24 cellular contexts compared by ENCODE assay signal in genomic region chr11:61618991-61619390, GRCh38. TPM values are rescaled to one million over a fixed set of nuclear protein-coding genes. Genes with fewer than 3 reads are reported as not detected.
"Had no signal": no experiment of that assay in that cellular context is flagged by ENCODE, and none has a peak within 500 bp of the region (broad histone marks: within the 10 kb centered on the region; RNA-seq: fewer than 3 reads in every experiment).

No MANE protein-coding gene starts in this region.

- H2AFZ ChIP-seq: parathyroid adenoma had no signal

- ATAC-seq: activated T-cell treated with anti-CD3 and anti-CD28 coated beads, Interleukin-2, amount 50 U/mL, for 4 hours; heart right ventricle; left ventricle myocardium superior; mucosa of descending colon; right lobe of liver; stimulated activated naive CD8-positive, alpha-beta T cell treated with anti-CD3 and anti-CD28 coated beads, Interleukin-15, amount 100 ng/mL, for 72 hours; T-cell had no signal

- H3K36me3 Mint-ChIP-seq: immature natural killer cell, naive B cell, T-cell, type B pancreatic cell had no signal

- DNase-seq: activated CD4-positive, alpha-beta T cell treated with anti-CD3 and anti-CD28 coated beads, Interleukin-2, amount 10 ng/mL, durations not matched to agents 7 days and 5 days; activated CD8-positive, alpha-beta memory T cell treated with anti-CD3 and anti-CD28 coated beads, Interleukin-2, amount 50 U/mL, for 4 hours; activated naive CD4-positive, alpha-beta T cell treated with anti-CD3 and anti-CD28 coated beads for 36 hours; activated T-cell treated with anti-CD3 and anti-CD28 coated beads, Interleukin-2, amount 50 U/mL, for 4 hours; cortex of kidney; effector CD8-positive, alpha-beta T cell; esophagus squamous epithelium; heart right ventricle; immature natural killer cell; kidney glomerular epithelial cell; left ventricle myocardium superior; mucosa of descending colon; naive B cell; right lobe of liver; stimulated activated CD4-positive, alpha-beta T cell treated with anti-CD3 and anti-CD28 coated beads, Interleukin-4, amount 100 ng/mL, for 1 hour; stimulated activated naive CD8-positive, alpha-beta T cell treated with anti-CD3 and anti-CD28 coated beads, Interleukin-15, amount 100 ng/mL, for 72 hours; T-cell; T-helper 9 cell had no signal

- H3K36me3 ChIP-seq: breast epithelium, esophagus squamous epithelium, heart right ventricle, neutrophil, right lobe of liver, suprapubic skin had no signal

- H3K79me2 ChIP-seq: parathyroid adenoma had no signal

- H3K4me2 ChIP-seq: smooth muscle cell had no signal

- H3K27me3 ChIP-seq: breast epithelium, right lobe of liver had no signal

- H3K4me3 ChIP-seq: breast epithelium, esophagus squamous epithelium, heart right ventricle, mucosa of descending colon, right lobe of liver, smooth muscle cell, suprapubic skin had no signal

- H3K27ac ChIP-seq: breast epithelium, esophagus squamous epithelium, heart right ventricle, neutrophil, parathyroid adenoma, right lobe of liver, suprapubic skin had no signal

- H3K4me1 ChIP-seq: breast epithelium, esophagus squamous epithelium, heart right ventricle, parathyroid adenoma, right lobe of liver, suprapubic skin had no signal

- H3K9me3 Mint-ChIP-seq: activated CD4-positive, alpha-beta T cell treated with anti-CD3 and anti-CD28 coated beads, Interleukin-2, amount 10 ng/mL, durations not matched to agents 7 days and 5 days; activated naive CD4-positive, alpha-beta T cell treated with anti-CD3 and anti-CD28 coated beads for 36 hours; activated T-cell treated with anti-CD3 and anti-CD28 coated beads, Interleukin-2, amount 50 U/mL, for 4 hours; immature natural killer cell; stimulated activated naive CD8-positive, alpha-beta T cell treated with anti-CD3 and anti-CD28 coated beads, Interleukin-15, amount 100 ng/mL, for 72 hours; T-cell; type B pancreatic cell had no signal

- H3K9ac ChIP-seq: parathyroid adenoma had no signal

- H3K27ac Mint-ChIP-seq: activated CD4-positive, alpha-beta T cell treated with anti-CD3 and anti-CD28 coated beads, Interleukin-2, amount 10 ng/mL, durations not matched to agents 7 days and 5 days; activated naive CD4-positive, alpha-beta T cell treated with anti-CD3 and anti-CD28 coated beads for 36 hours; immature natural killer cell; naive B cell; T-cell; type B pancreatic cell had no signal

- H3K9me3 ChIP-seq: breast epithelium, esophagus squamous epithelium, heart right ventricle, mucosa of descending colon, neutrophil, right lobe of liver, suprapubic skin had no signal

- H3K4me1 Mint-ChIP-seq: activated CD4-positive, alpha-beta T cell treated with anti-CD3 and anti-CD28 coated beads, Interleukin-2, amount 10 ng/mL, durations not matched to agents 7 days and 5 days; immature natural killer cell; naive B cell; stimulated activated naive CD8-positive, alpha-beta T cell treated with anti-CD3 and anti-CD28 coated beads, Interleukin-15, amount 100 ng/mL, for 72 hours; T-cell had no signal

- H3K4me3 Mint-ChIP-seq: activated CD4-positive, alpha-beta T cell treated with anti-CD3 and anti-CD28 coated beads, Interleukin-2, amount 10 ng/mL, durations not matched to agents 7 days and 5 days; activated naive CD4-positive, alpha-beta T cell treated with anti-CD3 and anti-CD28 coated beads for 36 hours; activated T-cell treated with anti-CD3 and anti-CD28 coated beads, Interleukin-2, amount 50 U/mL, for 4 hours; immature natural killer cell; naive B cell; stimulated activated naive CD8-positive, alpha-beta T cell treated with anti-CD3 and anti-CD28 coated beads, Interleukin-15, amount 100 ng/mL, for 72 hours; T-cell; type B pancreatic cell had no signal

RNA-seq across cellular contexts. Expression of gene SYT7, which starts 38.1 kb away (rescaled TPM):
- total RNA-seq: activated CD4-positive, alpha-beta T cell treated with anti-CD3 and anti-CD28 coated beads, Interleukin-2, amount 10 ng/mL, durations not matched to agents 7 days and 5 days; activated naive CD4-positive, alpha-beta T cell treated with anti-CD3 and anti-CD28 coated beads for 36 hours had no signal
- polyA plus RNA-seq: immature natural killer cell had no signal
